12 cellular contexts compared by ENCODE assay signal in genomic region chr5:5738797-5739489, GRCh38.
DNase-seq lines count a peak whose midpoint lies in the region; ATAC-seq and TF ChIP-seq lines count a peak whose summit lies in the region.
"Had no signal": no experiment of that assay in that cellular context is flagged by ENCODE, and none has a peak within 500 bp of the region (broad histone marks: within the 10 kb centered on the region; RNA-seq: fewer than 3 reads in every experiment).

No MANE protein-coding gene starts in this region.

- H3K27ac Mint-ChIP-seq in endodermal cell = no peak overlapping the region
- H3K27ac Mint-ChIP-seq in activated CD8-positive, alpha-beta T cell treated with anti-CD3 and anti-CD28 coated beads for 36 hours = no peak overlapping the region
- H3K27ac Mint-ChIP-seq: activated CD4-positive, alpha-beta memory T cell treated with anti-CD3 and anti-CD28 coated beads, Interleukin-2, amount 10 ng/mL, durations not matched to agents 7 days and 5 days; activated naive CD8-positive, alpha-beta T cell had no signal

- no peaks in the 10 kb centered on the region for H3K27me3 ChIP-seq in DOHH2 (ENCODE audit: control insufficient read depth, low read length)
- no peaks in the 10 kb centered on the region for H3K27me3 ChIP-seq in endodermal cell (ENCODE audit: control insufficient read depth, insufficient read depth, low read length, poor library complexity, severe bottlenecking)

- no peaks in the 10 kb centered on the region for H3F3A ChIP-seq in DOHH2 (ENCODE audit: control insufficient read depth, insufficient read depth)

- H3K36me3 Mint-ChIP-seq in endodermal cell (ENCODE audit: low read depth) = peaks cover 2% of the 10 kb centered on the region
- H3K36me3 Mint-ChIP-seq in activated CD8-positive, alpha-beta T cell treated with anti-CD3 and anti-CD28 coated beads for 36 hours (ENCODE audit: low read depth) = no peaks in the 10 kb centered on the region
- H3K36me3 Mint-ChIP-seq: activated naive CD8-positive, alpha-beta T cell had no signal

- H3K4me3 ChIP-seq in DOHH2 (ENCODE audit: low read length) (peak overlapping the region; percentile 35), endodermal cell (ENCODE audit: low read length) (no peak overlapping the region), coronary artery (no peak overlapping the region)
- H3K4me3 ChIP-seq: PC-9, thoracic aorta had no signal

- no peaks in the 10 kb centered on the region for H3K4me1 Mint-ChIP-seq in endodermal cell
- no peaks in the 10 kb centered on the region for H3K4me1 Mint-ChIP-seq in activated CD8-positive, alpha-beta T cell treated with anti-CD3 and anti-CD28 coated beads for 36 hours (ENCODE audit: low read depth)
- H3K4me1 Mint-ChIP-seq: activated CD4-positive, alpha-beta memory T cell treated with anti-CD3 and anti-CD28 coated beads, Interleukin-2, amount 10 ng/mL, durations not matched to agents 7 days and 5 days had no signal

- no peak overlapping the region for H3K9ac ChIP-seq in endodermal cell (ENCODE audit: extremely low read depth, low read length, poor library complexity, severe bottlenecking)

- DNase-seq in anterior cingulate cortex (lab: John Stamatoyannopoulos, UW) = no peak
- DNase-seq in endodermal cell = no peak
- no peak for DNase-seq in coronary artery (ENCODE audit: low spot score)
- DNase-seq in activated CD8-positive, alpha-beta T cell treated with anti-CD3 and anti-CD28 coated beads for 36 hours = no peak
- DNase-seq: activated CD4-positive, alpha-beta memory T cell treated with anti-CD3 and anti-CD28 coated beads, Interleukin-2, amount 10 ng/mL, durations not matched to agents 7 days and 5 days; PC-9 had no signal

- H3K36me3 ChIP-seq in DOHH2 (ENCODE audit: control insufficient read depth, low read length) (no peaks in the 10 kb centered on the region), endodermal cell (ENCODE audit: control insufficient read depth, insufficient read depth, low read length) (no peaks in the 10 kb centered on the region)
- H3K36me3 ChIP-seq: thoracic aorta had no signal

- 79 to 80% methylated on average over 2 of the region's 2 CpGs for WGBS in endodermal cell (ENCODE audit: insufficient coverage in 1 of 2, insufficient read length in 1 of 2), 2 experiments

- H3K9me3 ChIP-seq in DOHH2 (ENCODE audit: control insufficient read depth, insufficient read depth, low read length) (peaks cover 7% of the 10 kb centered on the region; the same call in 1 of the 2 replicates), endodermal cell (ENCODE audit: control insufficient read depth, low read length) (peaks cover 11% of the 10 kb centered on the region)

- H3K9me3 Mint-ChIP-seq in endodermal cell = peaks cover 15% of the 10 kb centered on the region
- H3K9me3 Mint-ChIP-seq in activated CD8-positive, alpha-beta T cell treated with anti-CD3 and anti-CD28 coated beads for 36 hours = peaks cover 6% of the 10 kb centered on the region

- H3K27ac ChIP-seq in DOHH2 (ENCODE audit: low read depth, low read length) = peak overlapping the region; percentile 50
- H3K27ac ChIP-seq in endodermal cell (ENCODE audit: low read depth, low read length) = no peak overlapping the region
- no peak overlapping the region for H3K27ac ChIP-seq in coronary artery
- H3K27ac ChIP-seq: PC-9, thoracic aorta had no signal

- H3K79me2 ChIP-seq in DOHH2 (ENCODE audit: control insufficient read depth, low read length) = no peaks in the 10 kb centered on the region

- no peaks in the 10 kb centered on the region for H4K20me1 ChIP-seq in DOHH2 (ENCODE audit: control insufficient read depth, insufficient read depth, low read depth, low read length)

- H3K4me2 ChIP-seq in DOHH2 (ENCODE audit: low read length) = peak overlapping the region; percentile 49
- H3K4me2 ChIP-seq: PC-9 had no signal

- H3K27me3 Mint-ChIP-seq in endodermal cell (ENCODE audit: insufficient read depth) = no peaks in the 10 kb centered on the region
- H3K27me3 Mint-ChIP-seq in activated CD8-positive, alpha-beta T cell treated with anti-CD3 and anti-CD28 coated beads for 36 hours = peaks cover 7% of the 10 kb centered on the region
- H3K27me3 Mint-ChIP-seq: activated CD4-positive, alpha-beta memory T cell treated with anti-CD3 and anti-CD28 coated beads, Interleukin-2, amount 10 ng/mL, durations not matched to agents 7 days and 5 days had no signal

- H3K9me2 ChIP-seq in DOHH2 (replicated peaks; ENCODE audit: control insufficient read depth, low read length) = no peaks in the 10 kb centered on the region

- ATAC-seq in GM19395 (IDR thresholded peaks at IDR 0.05; ENCODE audit: unreplicated experiment) (peak; percentile 89), HG02642 (IDR thresholded peaks at IDR 0.05; ENCODE audit: poor library complexity, unreplicated experiment) (peak; percentile 90), HG03378 (IDR thresholded peaks at IDR 0.05; ENCODE audit: unreplicated experiment) (peak; percentile 71)
- ATAC-seq in activated CD8-positive, alpha-beta T cell treated with anti-CD3 and anti-CD28 coated beads for 36 hours = no peak

- H3K4me3 Mint-ChIP-seq in endodermal cell = no peak overlapping the region
- H3K4me3 Mint-ChIP-seq in activated CD8-positive, alpha-beta T cell treated with anti-CD3 and anti-CD28 coated beads for 36 hours = no peak overlapping the region
- H3K4me3 Mint-ChIP-seq: activated CD4-positive, alpha-beta memory T cell treated with anti-CD3 and anti-CD28 coated beads, Interleukin-2, amount 10 ng/mL, durations not matched to agents 7 days and 5 days; activated naive CD8-positive, alpha-beta T cell had no signal

- TF ChIP-seq CTCF in DOHH2 (IDR thresholded peaks at IDR 0.05; ENCODE audit: low read depth, low read length, poor library complexity, severe bottlenecking) (no peak), endodermal cell (conservative IDR thresholded peaks at IDR 0.05) (no peak), coronary artery (IDR thresholded peaks at IDR 0.05) (no peak)
- TF ChIP-seq CTCF in activated CD8-positive, alpha-beta T cell treated with anti-CD3 and anti-CD28 coated beads for 36 hours (IDR thresholded peaks at IDR 0.05) = no peak

- CTCF ChIA-PET in activated CD8-positive, alpha-beta T cell treated with anti-CD3 and anti-CD28 coated beads for 36 hours (lab: Charles Lee) = no interaction called here

- H3K4me1 ChIP-seq in DOHH2 (ENCODE audit: control insufficient read depth, low read length) = peaks cover 30% of the 10 kb centered on the region
- H3K4me1 ChIP-seq in endodermal cell (ENCODE audit: control insufficient read depth, insufficient read depth, low read length) = no peaks in the 10 kb centered on the region

- POLR2A ChIA-PET in activated CD8-positive, alpha-beta T cell treated with anti-CD3 and anti-CD28 coated beads for 36 hours (lab: Charles Lee) = no interaction called here

- intact Hi-C loops in activated CD8-positive, alpha-beta T cell treated with anti-CD3 and anti-CD28 coated beads for 36 hours (cut with micrococcal nuclease) = no loop called here
